24 cellular contexts compared by ENCODE assay signal in genomic region chr12:90410962-90411361, GRCh38.
"Had no signal": no experiment of that assay in that cellular context is flagged by ENCODE, and none has a peak within 500 bp of the region (broad histone marks: within the 10 kb centered on the region; RNA-seq: fewer than 3 reads in every experiment).

No MANE protein-coding gene starts in this region.

- H3K27ac ChIP-seq: colonic mucosa, epithelial cell of prostate, lower lobe of right lung, pancreas, transverse colon had no signal

- H3K4me1 ChIP-seq: colonic mucosa, lower lobe of right lung, transverse colon had no signal

- FAIRE-seq: pancreas had no signal

- H3K9me3 ChIP-seq: colonic mucosa, pancreas had no signal

- H3K4me2 ChIP-seq: smooth muscle cell had no signal

- H3K27me3 ChIP-seq: colonic mucosa, pancreas, transverse colon had no signal

- DNase-seq: central memory CD4-positive, alpha-beta T cell; colonic mucosa; effector CD8-positive, alpha-beta T cell; endodermal cell; foreskin fibroblast; glutamatergic neuron; hypothalamus; immature natural killer cell; islet precursor cell; lower lobe of right lung; nephron progenitor cell; nucleus accumbens; stimulated activated CD4-positive, alpha-beta T cell treated with anti-CD3 and anti-CD28 coated beads, Interleukin-2, amount 100 ng/mL, for 24 hours; stimulated activated CD4-positive, alpha-beta T cell treated with anti-CD3 and anti-CD28 coated beads, Interleukin-4, amount 100 ng/mL, for 24 hours; stimulated activated naive CD4-positive, alpha-beta T cell treated with Interleukin-2 at 50 U/mL for 16 hours; transverse colon had no signal

- H3K36me3 ChIP-seq: colonic mucosa, lower lobe of right lung, pancreas, transverse colon had no signal

- H3K4me3 ChIP-seq: colonic mucosa, lower lobe of right lung, pancreas, smooth muscle cell, transverse colon had no signal

- ATAC-seq: esophagus mucosa; left lobe of liver; lower lobe of right lung; naive thymus-derived CD8-positive, alpha-beta T cell; pancreas; sciatic nerve; stimulated activated effector memory CD8-positive, alpha-beta T cell treated with anti-CD3 and anti-CD28 coated beads, Interleukin-12 subunit alpha, Interleukin-12 subunit beta, amount 100 ng/mL, for 72 hours had no signal
